In the genomic region with DNA sequence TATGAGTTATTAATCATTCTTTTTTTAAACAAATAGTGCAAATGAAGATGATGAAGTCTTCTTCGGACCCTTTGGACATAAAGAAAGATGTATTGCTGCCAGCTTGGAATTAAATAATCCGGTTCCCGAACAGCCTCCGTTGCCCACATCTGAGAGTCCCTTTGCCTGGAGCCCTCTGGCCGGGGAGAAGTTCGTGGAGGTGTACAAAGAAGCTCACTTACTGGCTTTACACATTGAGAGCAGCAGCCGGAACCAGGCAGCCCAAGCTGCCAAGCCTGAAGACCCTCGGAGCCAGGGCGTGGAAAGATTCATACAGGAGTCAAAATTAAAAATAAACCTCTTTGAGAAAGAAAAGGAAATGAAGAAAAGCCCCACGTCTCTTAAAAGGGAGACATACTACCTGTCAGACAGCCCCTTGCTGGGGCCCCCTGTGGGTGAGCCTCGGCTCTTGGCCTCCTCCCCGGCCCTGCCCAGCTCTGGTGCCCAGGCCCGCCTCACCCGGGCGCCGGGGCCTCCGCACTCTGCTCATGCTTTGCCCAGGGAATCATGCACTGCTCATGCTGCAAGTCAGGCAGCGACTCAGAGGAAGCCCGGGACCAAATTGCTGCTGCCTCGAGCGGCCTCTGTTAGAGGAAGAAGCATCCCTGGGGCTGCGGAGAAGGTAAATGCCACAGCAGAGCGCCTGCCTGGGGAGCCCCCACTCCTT, we compare ENCODE assay signal across 1 cellular context.
A peak's percentile ranks its signal among the peaks of the same experiment; 100 is the strongest.
TF ChIP-seq lines count a peak whose summit lies in the region.

No MANE protein-coding gene starts in this region.

TF ChIP-seq in HepG2, 621 proteins besides CTCF, POLR2A, EP300 and RAD21:
- TF ChIP-seq, protein P1, sequence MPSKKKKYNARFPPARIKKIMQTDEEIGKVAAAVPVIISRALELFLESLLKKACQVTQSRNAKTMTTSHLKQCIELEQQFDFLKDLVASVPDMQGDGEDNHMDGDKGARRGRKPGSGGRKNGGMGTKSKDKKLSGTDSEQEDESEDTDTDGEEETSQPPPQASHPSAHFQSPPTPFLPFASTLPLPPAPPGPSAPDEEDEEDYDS (CRISPR knock-in tag; IDR thresholded peaks at IDR 0.05), result no peak
- TF ChIP-seq FOXK2 (IDR thresholded peaks at IDR 0.05) (no peak), ZNF136 (CRISPR knock-in tag; IDR thresholded peaks at IDR 0.05; ENCODE audit: low read depth) (no peak), ZNF549 (CRISPR knock-in tag; IDR thresholded peaks at IDR 0.05) (no peak), ZNF337 (CRISPR knock-in tag; IDR thresholded peaks at IDR 0.05; ENCODE audit: borderline replicate concordance, low read depth) (no peak), TBP (CRISPR knock-in tag; IDR thresholded peaks at IDR 0.05) (no peak), AGO2 (optimal IDR thresholded peaks at IDR 0.05; ENCODE audit: low read depth, low read length) (peak; percentile 26)
- TF ChIP-seq, protein P2, sequence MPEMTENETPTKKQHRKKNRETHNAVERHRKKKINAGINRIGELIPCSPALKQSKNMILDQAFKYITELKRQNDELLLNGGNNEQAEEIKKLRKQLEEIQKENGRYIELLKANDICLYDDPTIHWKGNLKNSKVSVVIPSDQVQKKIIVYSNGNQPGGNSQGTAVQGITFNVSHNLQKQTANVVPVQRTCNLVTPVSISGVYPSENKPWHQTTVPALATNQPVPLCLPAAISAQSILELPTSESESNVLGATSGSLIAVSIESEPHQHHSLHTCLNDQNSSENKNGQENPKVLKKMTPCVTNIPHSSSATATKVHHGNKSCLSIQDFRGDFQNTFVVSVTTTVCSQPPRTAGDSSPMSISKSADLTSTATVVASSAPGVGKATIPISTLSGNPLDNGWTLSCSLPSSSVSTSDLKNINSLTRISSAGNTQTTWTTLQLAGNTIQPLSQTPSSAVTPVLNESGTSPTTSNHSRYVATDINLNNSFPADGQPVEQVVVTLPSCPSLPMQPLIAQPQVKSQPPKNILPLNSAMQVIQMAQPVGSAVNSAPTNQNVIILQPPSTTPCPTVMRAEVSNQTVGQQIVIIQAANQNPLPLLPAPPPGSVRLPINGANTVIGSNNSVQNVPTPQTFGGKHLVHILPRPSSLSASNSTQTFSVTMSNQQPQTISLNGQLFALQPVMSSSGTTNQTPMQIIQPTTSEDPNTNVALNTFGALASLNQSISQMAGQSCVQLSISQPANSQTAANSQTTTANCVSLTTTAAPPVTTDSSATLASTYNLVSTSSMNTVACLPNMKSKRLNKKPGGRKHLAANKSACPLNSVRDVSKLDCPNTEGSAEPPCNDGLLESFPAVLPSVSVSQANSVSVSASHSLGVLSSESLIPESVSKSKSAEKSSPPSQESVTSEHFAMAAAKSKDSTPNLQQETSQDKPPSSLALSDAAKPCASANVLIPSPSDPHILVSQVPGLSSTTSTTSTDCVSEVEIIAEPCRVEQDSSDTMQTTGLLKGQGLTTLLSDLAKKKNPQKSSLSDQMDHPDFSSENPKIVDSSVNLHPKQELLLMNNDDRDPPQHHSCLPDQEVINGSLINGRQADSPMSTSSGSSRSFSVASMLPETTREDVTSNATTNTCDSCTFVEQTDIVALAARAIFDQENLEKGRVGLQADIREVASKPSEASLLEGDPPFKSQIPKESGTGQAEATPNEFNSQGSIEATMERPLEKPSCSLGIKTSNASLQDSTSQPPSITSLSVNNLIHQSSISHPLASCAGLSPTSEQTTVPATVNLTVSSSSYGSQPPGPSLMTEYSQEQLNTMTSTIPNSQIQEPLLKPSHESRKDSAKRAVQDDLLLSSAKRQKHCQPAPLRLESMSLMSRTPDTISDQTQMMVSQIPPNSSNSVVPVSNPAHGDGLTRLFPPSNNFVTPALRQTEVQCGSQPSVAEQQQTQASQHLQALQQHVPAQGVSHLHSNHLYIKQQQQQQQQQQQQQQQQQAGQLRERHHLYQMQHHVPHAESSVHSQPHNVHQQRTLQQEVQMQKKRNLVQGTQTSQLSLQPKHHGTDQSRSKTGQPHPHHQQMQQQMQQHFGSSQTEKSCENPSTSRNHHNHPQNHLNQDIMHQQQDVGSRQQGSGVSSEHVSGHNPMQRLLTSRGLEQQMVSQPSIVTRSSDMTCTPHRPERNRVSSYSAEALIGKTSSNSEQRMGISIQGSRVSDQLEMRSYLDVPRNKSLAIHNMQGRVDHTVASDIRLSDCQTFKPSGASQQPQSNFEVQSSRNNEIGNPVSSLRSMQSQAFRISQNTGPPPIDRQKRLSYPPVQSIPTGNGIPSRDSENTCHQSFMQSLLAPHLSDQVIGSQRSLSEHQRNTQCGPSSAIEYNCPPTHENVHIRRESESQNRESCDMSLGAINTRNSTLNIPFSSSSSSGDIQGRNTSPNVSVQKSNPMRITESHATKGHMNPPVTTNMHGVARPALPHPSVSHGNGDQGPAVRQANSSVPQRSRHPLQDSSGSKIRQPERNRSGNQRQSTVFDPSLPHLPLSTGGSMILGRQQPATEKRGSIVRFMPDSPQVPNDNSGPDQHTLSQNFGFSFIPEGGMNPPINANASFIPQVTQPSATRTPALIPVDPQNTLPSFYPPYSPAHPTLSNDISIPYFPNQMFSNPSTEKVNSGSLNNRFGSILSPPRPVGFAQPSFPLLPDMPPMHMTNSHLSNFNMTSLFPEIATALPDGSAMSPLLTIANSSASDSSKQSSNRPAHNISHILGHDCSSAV (CRISPR knock-in tag; IDR thresholded peaks at IDR 0.05; ENCODE audit: borderline replicate concordance), result no peak
